32 cellular contexts compared by ENCODE assay signal in genomic region chr12:115984607-115985006, GRCh38.
DNase-seq lines count a peak whose midpoint lies in the region; ATAC-seq, FAIRE-seq and TF ChIP-seq lines count a peak whose summit lies in the region.
"Had no signal": no experiment of that assay in that cellular context is flagged by ENCODE, and none has a peak within 500 bp of the region (broad histone marks: within the 10 kb centered on the region; RNA-seq: fewer than 3 reads in every experiment).

No MANE protein-coding gene starts in this region.

- peaks cover 0 to 86% of the 10 kb centered on the region in 2 donors for H3K36me3 ChIP-seq in psoas muscle (ENCODE audit: insufficient read depth in 1 of 2, low read depth in 1 of 2)
- H3K36me3 ChIP-seq: ovary, uterus had no signal

- DNase-seq in NCI-H187 treated with DMSO at 0.1 percent for 48 hours (lab: John Stamatoyannopoulos, UW): peak; percentile 25
- DNase-seq in NCI-H187 (lab: John Stamatoyannopoulos, UW): no peak
- DNase-seq in NCI-H1436 treated with DMSO at 0.1 percent for 48 hours (lab: John Stamatoyannopoulos, UW): peak; percentile 9
- DNase-seq in NCI-H69 (lab: John Stamatoyannopoulos, UW): peak; percentile 97
- no peak for DNase-seq in stimulated activated CD4-positive, alpha-beta T cell treated with anti-CD3 and anti-CD28 coated beads, Interleukin-2, amount 100 ng/mL, for 24 hours
- DNase-seq in psoas muscle: no peak
- DNase-seq in H54 (ENCODE audit: insufficient read length, low spot score): no peak
- DNase-seq: 8988T; activated B cell treated with CpG ODN at 0.5 μM for 24 hours; activated CD4-positive, alpha-beta T cell treated with anti-CD3 and anti-CD28 coated beads, Interleukin-2, amount 50 U/mL, for 1 hour; activated CD8-positive, alpha-beta memory T cell treated with anti-CD3 and anti-CD28 coated beads, Interleukin-2, amount 10 ng/mL, durations not matched to agents 7 days and 5 days; activated naive CD4-positive, alpha-beta T cell; activated T-cell treated with anti-CD3 and anti-CD28 coated beads, Interleukin-2, amount 50 U/mL, for 48 hours; COR-L47; effector memory CD4-positive, alpha-beta T cell; erythroblast; KBM-7; left ventricle myocardium superior; mesendoderm; NCI-H2227 treated with DMSO at 0.1 percent for 48 hours; ovary; PC-3; right cardiac atrium; testis; uterus had no signal

- no peak overlapping the region for H3K27ac ChIP-seq in psoas muscle
- H3K27ac ChIP-seq: C4-2B, coronary artery, ovary, testis, uterus had no signal

- TF ChIP-seq POLR2A in H54 (IDR thresholded peaks at IDR 0.05; ENCODE audit: low read depth, low read length): no peak

- TF ChIP-seq CTCF in psoas muscle (IDR thresholded peaks at IDR 0.05): no peak

- no peak overlapping the region for H3K4me3 ChIP-seq in psoas muscle
- H3K4me3 ChIP-seq: coronary artery, ovary, smooth muscle cell, testis, uterus had no signal

- H3K4me1 ChIP-seq in psoas muscle: peaks cover 16% of the 10 kb centered on the region
- H3K4me1 ChIP-seq: testis, uterus had no signal

- no peak for ATAC-seq in psoas muscle
- ATAC-seq: activated CD8-positive, alpha-beta memory T cell treated with anti-CD3 and anti-CD28 coated beads, Interleukin-2, amount 10 ng/mL, durations not matched to agents 7 days and 5 days; left ventricle myocardium superior; PC-3; right cardiac atrium had no signal

- 81 to 95% (median 84%) methylated on average over 4 of the region's 4 CpGs for WGBS in psoas muscle, 3 donors

- FAIRE-seq in islet of Langerhans (lab: Jason Lieb, UNC) (peak; percentile 5), H54 (lab: Jason Lieb, UNC) (no peak)
- FAIRE-seq: H1, HTR-8/SVneo, keratinocyte had no signal

- H3K27me3 ChIP-seq in psoas muscle (ENCODE audit: insufficient read depth in 3 of 3, low read length in 2 of 3): no peaks in the 10 kb centered on the region
- H3K27me3 ChIP-seq: ovary, testis, uterus had no signal

- intact Hi-C loops in psoas muscle (cut with DNase I): loop anchor here in 1 of 2 donors (10.0 kb wide), 1 partner anchor 730 kb away; no protein-coding TSS in a partner anchor

- no peaks in the 10 kb centered on the region for H3K9me3 ChIP-seq in psoas muscle
- H3K9me3 ChIP-seq: ovary, testis, uterus had no signal

Comparison
In these comparisons a context has a peak if more than half of its experiments do, and no peak if none do; other contexts are left out.
1. DNase-seq: peak in NCI-H187 treated with DMSO at 0.1 percent for 48 hours (single experiment), NCI-H1436 treated with DMSO at 0.1 percent for 48 hours (single experiment) and NCI-H69 (single experiment); none in NCI-H187 (0 of 2), stimulated activated CD4-positive, alpha-beta T cell treated with anti-CD3 and anti-CD28 coated beads, Interleukin-2, amount 100 ng/mL, for 24 hours (0 of 2), psoas muscle (0 of 2) and H54 (single experiment).